Comparison of ENCODE assay signal across 8 cellular contexts in genomic region chr1:20787100-20787774, GRCh38. TPM values are rescaled to one million over a fixed set of nuclear protein-coding genes. Genes with fewer than 3 reads are reported as not detected.
DNase-seq lines count a peak whose midpoint lies in the region; ATAC-seq and TF ChIP-seq lines count a peak whose summit lies in the region.

Gene HP1BP3 (minus strand): TSS chr1:20787307. CDS start chr1:20780440, 6,867 bp downstream.

- ATAC-seq in GM21360 (IDR thresholded peaks at IDR 0.05; ENCODE audit: unreplicated experiment) = peak; percentile 52

- peak within 1 kb of the TSS; percentile 69; the same call in 1 of the 2 replicates for H2AFZ ChIP-seq in OCI-LY3 (ENCODE audit: low read depth, low read length)

- peak; percentile 67 for DNase-seq in Caki2 (ENCODE audit: low read depth)
- no peak for DNase-seq in HT-29 (ENCODE audit: low spot score)
- DNase-seq in activated T-cell treated with anti-CD3 and anti-CD28 coated beads for 4 hours = peak; percentile 81
- DNase-seq in epithelial cell of proximal tubule (ENCODE audit: low read depth) = peak; percentile 12
- DNase-seq in stimulated activated CD8-positive, alpha-beta memory T cell treated with anti-CD3 and anti-CD28 coated beads, Interleukin-4, amount 100 ng/mL, for 4 hours (ENCODE audit: low read depth in 2 of 2, low spot score in 1 of 2) = peak; percentile 49 to 71

- H3K36me3 ChIP-seq in OCI-LY3 (replicated peaks; ENCODE audit: low read depth, low read length) (peaks cover 2% of the 10 kb centered on the region), mucosa of rectum (ENCODE audit: control insufficient read depth in 2 of 2, insufficient read depth in 2 of 2, low read length in 2 of 2) (no peaks in the 10 kb centered on the region)

- H3K4me3 ChIP-seq in OCI-LY3 (ENCODE audit: low read length) (peak within 1 kb of the TSS; percentile 100), epithelial cell of proximal tubule (ENCODE audit: low read depth, low read length) (peak within 1 kb of the TSS; percentile 95), mucosa of rectum (ENCODE audit: low read length in 2 of 2) (peak within 1 kb of the TSS; percentile 87 to 90)

- H3K27ac ChIP-seq in OCI-LY3 (ENCODE audit: low read length) (peak within 1 kb of the TSS; percentile 81), mucosa of rectum (ENCODE audit: low read depth in 2 of 2, low read length in 2 of 2) (peak within 1 kb of the TSS; percentile 95 to 96)

- peaks cover 43% of the 10 kb centered on the region for H3K79me2 ChIP-seq in OCI-LY3 (ENCODE audit: low read length)

- H3K27me3 ChIP-seq in OCI-LY3 (ENCODE audit: low read depth, low read length) (no peaks in the 10 kb centered on the region), mucosa of rectum (ENCODE audit: control insufficient read depth in 2 of 2, insufficient read depth in 2 of 2, low read length in 2 of 2) (no peaks in the 10 kb centered on the region)

- H3K9me3 ChIP-seq in OCI-LY3 (ENCODE audit: insufficient read depth, low read length) (no peaks in the 10 kb centered on the region), mucosa of rectum (ENCODE audit: control insufficient read depth in 2 of 2, low read length in 2 of 2) (no peaks in the 10 kb centered on the region)

- TF ChIP-seq CTCF in OCI-LY3 (IDR thresholded peaks at IDR 0.05; ENCODE audit: low read depth, low read length) (no peak), epithelial cell of proximal tubule (conservative IDR thresholded peaks at IDR 0.05; ENCODE audit: low read depth, low read length) (no peak)

- peaks cover 11% of the 10 kb centered on the region for H3K4me1 ChIP-seq in OCI-LY3 (ENCODE audit: low read length)
- H3K4me1 ChIP-seq in mucosa of rectum (ENCODE audit: control insufficient read depth in 2 of 2, insufficient read depth in 2 of 2, low read length in 2 of 2) = peaks cover 0 to 20% of the 10 kb centered on the region in 2 donors

- in situ Hi-C loops in Caki2 (cut with HindIII; ENCODE audit: low pct_unique_long_range_greater_than_20kb, low sequenced_read_pairs) = no loop called here

- peak within 1 kb of the TSS; percentile 96 for H3K4me2 ChIP-seq in OCI-LY3 (ENCODE audit: low read length)

- H3K9ac ChIP-seq in OCI-LY3 (ENCODE audit: low read length) (peak within 1 kb of the TSS; percentile 94), mucosa of rectum (ENCODE audit: low read depth in 1 of 2, low read length in 2 of 2) (peak within 1 kb of the TSS; percentile 88 to 95)

- H4K20me1 ChIP-seq in OCI-LY3 (ENCODE audit: insufficient read depth, low read length) = peaks cover 29% of the 10 kb centered on the region

RNA-seq across cellular contexts. Expression of gene HP1BP3, which starts in this region (rescaled TPM):
- 192 and 242 TPM in 2 replicates for total RNA-seq in Caki2 (2014; rRNA removed; shearing (Covaris generic); ENCODE audit: low replicate concordance)
- 199 and 207 TPM in 2 replicates for total RNA-seq in HT-29 (2014; rRNA removed; shearing (Covaris generic))
- total RNA-seq in epithelial cell of proximal tubule = 120 and 142 TPM in 2 replicates
